25 cellular contexts compared by ENCODE assay signal in genomic region chr2:42787424-42787787, GRCh38. TPM values are rescaled to one million over a fixed set of nuclear protein-coding genes. Genes with fewer than 3 reads are reported as not detected.
DNase-seq lines count a peak whose midpoint lies in the region; ATAC-seq, FAIRE-seq and TF ChIP-seq lines count a peak whose summit lies in the region.
"Had no signal": no experiment of that assay in that cellular context is flagged by ENCODE, and none has a peak within 500 bp of the region (broad histone marks: within the 10 kb centered on the region; RNA-seq: fewer than 3 reads in every experiment).

No MANE protein-coding gene starts in this region.

- H3K4me3 ChIP-seq in GM12878 (no peak overlapping the region), right lobe of liver (peak overlapping the region in 2 of 3 donors; percentile 23 to 37)
- H3K4me3 ChIP-seq: SJSA1 had no signal

- H3K4me1 ChIP-seq in GM12878 (ENCODE audit: control insufficient read depth, insufficient read depth, low read length) (peaks cover 17% of the 10 kb centered on the region), right lobe of liver (peaks cover 0 to 75% (median 32%) of the 10 kb centered on the region in 4 donors)

- peaks cover 17% of the 10 kb centered on the region for H3K79me2 ChIP-seq in GM12878 (ENCODE audit: control insufficient read depth, insufficient read depth, low read length)

- intact Hi-C loops in GM12878 (cut with micrococcal nuclease; ENCODE audit: unreplicated experiment), result no loop called here
- intact Hi-C loops in right lobe of liver (cut with DNase I), result no loop called here

- no peaks in the 10 kb centered on the region for H3K9me3 ChIP-seq in GM12878 (replicated peaks; ENCODE audit: control insufficient read depth, insufficient read depth, low read length)
- no peaks in the 10 kb centered on the region for H3K9me3 ChIP-seq in right lobe of liver
- H3K9me3 ChIP-seq: BE2C, SJSA1 had no signal

- RAD21 ChIA-PET in GM12878 (lab: Charles Lee; ENCODE audit: unreplicated experiment), result interaction anchor here (1.0 to 1.7 kb wide), 5 partner anchors 9 to 65 kb away, joined by 3 to 9 read pairs (median 4); no protein-coding TSS in a partner anchor

- BruUV-seq in GM12878 (replicated peaks; lab: Mats Ljungman, UMichigan), result no TSS peak

- H2AFZ ChIP-seq in GM12878 (ENCODE audit: control insufficient read depth, low read depth, low read length), result no peak overlapping the region

- no peak for TF ChIP-seq EP300 in GM12878 (IDR thresholded peaks at IDR 0.05; ENCODE audit: borderline replicate concordance in 1 of 2, control insufficient read depth in 1 of 2, low read depth in 2 of 2, low read length in 2 of 2)

- TF ChIP-seq POLR2A in GM12878 (IDR thresholded peaks at IDR 0.05; ENCODE audit: low read depth, low read length) (no peak), right lobe of liver (IDR thresholded peaks at IDR 0.05) (no peak)

- H3K27me3 ChIP-seq in GM12878 (replicated peaks in 1 of 2; ENCODE audit: control insufficient read depth in 2 of 2, insufficient read depth in 2 of 2, low read length in 1 of 2) (no peaks in the 10 kb centered on the region), right lobe of liver (no peaks in the 10 kb centered on the region)
- H3K27me3 ChIP-seq: BE2C, SJSA1 had no signal

- in situ Hi-C loops in GM12878 (cut with MboI), result no loop called here

- 69% methylated on average over 3 of the region's 3 CpGs for WGBS in GM12878 (ENCODE audit: insufficient coverage, insufficient replicate concordance, low lambda C conversion rate, missing lambda C conversion rate)
- WGBS in right lobe of liver (ENCODE audit: insufficient coverage, low coverage, low lambda C conversion rate, missing lambda C conversion rate), result 17% methylated on average over 2 of the region's 3 CpGs

- TF ChIP-seq CTCF in GM12878 (IDR thresholded peaks at IDR 0.05 in 2 of 3, conservative IDR thresholded peaks at IDR 0.05 in 1 of 3; ENCODE audit: control insufficient read depth in 2 of 3, extremely low read depth in 1 of 3, insufficient read depth in 1 of 3, low read depth in 3 of 3, low read length in 3 of 3) (no peak), right lobe of liver (IDR thresholded peaks at IDR 0.05) (no peak)

- CTCF ChIA-PET in GM12878 (lab: Yijun Ruan, JAX), result interaction anchor here (0.8 to 1.4 kb wide), 3 partner anchors 9 to 35 kb away, joined by 3 to 4 read pairs (median 3); no protein-coding TSS in a partner anchor

- peak; percentile 48 for DNase-seq in activated CD8-positive, alpha-beta memory T cell treated with anti-CD3 and anti-CD28 coated beads for 24 hours
- no peak for DNase-seq in activated CD8-positive, alpha-beta memory T cell treated with anti-CD3 and anti-CD28 coated beads, Interleukin-2, amount 50 U/mL, for 48 hours
- DNase-seq in GM12878 (ENCODE audit: low read depth, low spot score) (no peak), right lobe of liver (peak; percentile 67 to 90 (median 89)), NCI-H128 (lab: John Stamatoyannopoulos, UW; ENCODE audit: unreplicated experiment) (no peak)
- peak; percentile 19 for DNase-seq in stimulated activated CD8-positive, alpha-beta memory T cell treated with anti-CD3 and anti-CD28 coated beads, Interleukin-4, amount 100 ng/mL, for 48 hours
- DNase-seq: BE2C, Calu3, DND-41, IMR-90, KG1, NCI-H1048, NCI-H1417 treated with DMSO at 0.1 percent for 48 hours, NCI-H1694 treated with DMSO at 0.1 percent for 48 hours, NCI-H2081, NCI-H2227 treated with DMSO at 0.1 percent for 48 hours, NCI-H526 treated with DMSO at 0.1 percent for 48 hours, Right ventricle myocardium superior, RPMI8226 had no signal

- no peak overlapping the region for H3K4me2 ChIP-seq in GM12878 (ENCODE audit: control insufficient read depth, insufficient read depth)

- no peaks in the 10 kb centered on the region for H4K20me1 ChIP-seq in GM12878 (ENCODE audit: control insufficient read depth, insufficient read depth)

- no peak overlapping the region for H3K9ac ChIP-seq in GM12878 (ENCODE audit: control insufficient read depth, insufficient read depth, low read length)

- no peaks in the 10 kb centered on the region; a peak in 1 of 4 replicates for H3K36me3 ChIP-seq in GM12878 (ENCODE audit: control insufficient read depth in 2 of 2, insufficient read depth in 2 of 2, low read length in 1 of 2)
- H3K36me3 ChIP-seq in right lobe of liver, result peaks cover 0 to 13% (median 0%) of the 10 kb centered on the region in 4 donors
- H3K36me3 ChIP-seq: BE2C, SJSA1 had no signal

- ATAC-seq in GM12878 (no peak), right lobe of liver (peak; percentile 51 to 70 (median 64)), GM21528 (IDR thresholded peaks at IDR 0.05; ENCODE audit: low FRiP score, unreplicated experiment) (no peak), HG03196 (IDR thresholded peaks at IDR 0.05; ENCODE audit: unreplicated experiment) (no peak)

- FAIRE-seq in GM12878 (lab: Jason Lieb, UNC), result no peak
- FAIRE-seq: GM19239 had no signal

- POLR2A ChIA-PET in GM12878 (lab: Charles Lee), result interaction anchor here (1.0 to 2.2 kb wide), 3 partner anchors 10 to 33 kb away, joined by 3 to 11 read pairs (median 8); no protein-coding TSS in a partner anchor

- SMC1A ChIA-PET in GM12878 (lab: Charles Lee; ENCODE audit: uncharacterized antibody, unreplicated experiment), result interaction anchor here (0.6 to 1.4 kb wide), 5 partner anchors 9 to 36 kb away, joined by 3 to 5 read pairs (median 4); no protein-coding TSS in a partner anchor

- TF ChIP-seq RAD21 in GM12878 (IDR thresholded peaks at IDR 0.05; ENCODE audit: insufficient read depth, low read depth, low read length), result no peak

- H3K27ac ChIP-seq in GM12878 (ENCODE audit: control insufficient read depth, insufficient read depth), result no peak overlapping the region
- peak overlapping the region in 2 of 3 donors; percentile 73 to 98 for H3K27ac ChIP-seq in right lobe of liver
- H3K27ac ChIP-seq: 22Rv1, SJSA1 had no signal

TF ChIP-seq in GM12878, 131 proteins besides CTCF, POLR2A, EP300 and RAD21 (continues in another document):
- TF ChIP-seq MEF2B (IDR thresholded peaks at IDR 0.05; ENCODE audit: partially characterized antibody, poor library complexity, severe bottlenecking), result no peak
- no peak for TF ChIP-seq SKIL (IDR thresholded peaks at IDR 0.05; ENCODE audit: low read depth, poor library complexity, severe bottlenecking)

RNA-seq across cellular contexts. Expression of gene HAAO, which starts 5.0 kb away (rescaled TPM):
- 37.5 and 48.1 TPM in 2 replicates for total RNA-seq in GM12878 (2013; cell fraction: nucleolus; rRNA removed)
- total RNA-seq in GM12878 (2014; rRNA removed) (25.7 and 25.9 TPM in 2 replicates), GM12878 (2014; rRNA removed; fragmentation: Illumina TruSeq; extraction: Trizol) (21.5 and 21.6 TPM in 2 replicates), GM12878 (2021) (41.6 and 49.5 TPM in 2 replicates), right lobe of liver (100 to 1,000 TPM in 3 of 6 experiments, 10 to 100 TPM in 3; 60.7 to 187 (median 114) TPM)
- 14.7 TPM for polyA plus RNA-seq in GM12878 (2011; ENCODE audit: low read depth)
- polyA plus RNA-seq in GM12878 (2011; rRNA removed) (17.0 and 29.2 TPM in 2 replicates), GM12878 (2014; fragmentation: Illumina TruSeq; extraction: Trizol) (6.9 and 19.1 TPM in 2 replicates), GM12878 (2014; fragmentation: Nextera tagmentation; extraction: Ambion mirVana) (1 to 10 TPM; 4.3 to 6.9 TPM), GM12878 (2014; rRNA removed) (28.0 and 31.9 TPM in 2 replicates), GM12878 (2016; fragmentation: Nextera tagmentation; extraction: Ambion mirVana) (10 to 100 TPM; 54.7 to 58.7 TPM)
- 39.3 and 56.1 TPM in 2 replicates for polyA plus RNA-seq in GM12878 (2011; cell fraction: cytosol; rRNA removed)
- polyA plus RNA-seq in GM12878 (2011; cell fraction: nucleus; rRNA removed), result 72.4 and 75.6 TPM in 2 replicates
- polyA plus RNA-seq in GM12878 (2012), result 23.2 and 34.1 TPM in 2 replicates
- polyA minus RNA-seq in GM12878 (2011; rRNA and poly(A)+ RNA removed), result 17.6 and 31.9 TPM in 2 replicates
- polyA minus RNA-seq in GM12878 (2011; cell fraction: cytosol; rRNA and poly(A)+ RNA removed), result 10.0 and 11.2 TPM in 2 replicates
- 16.3 and 33.4 TPM in 2 replicates for polyA minus RNA-seq in GM12878 (2011; cell fraction: nucleus; rRNA and poly(A)+ RNA removed)
- total RNA-seq: NCI-H460, SJSA1 had no signal

RNA-seq across cellular contexts. Expression of gene OXER1, which starts 23.5 kb away (rescaled TPM):
- total RNA-seq in GM12878 (2013; cell fraction: nucleolus; rRNA removed), result 4.2 and 6.5 TPM in 2 replicates
- total RNA-seq in GM12878 (2014; rRNA removed), result 2.5 and 2.9 TPM in 2 replicates
- total RNA-seq in GM12878 (2014; rRNA removed; fragmentation: Illumina TruSeq; extraction: Trizol), result 1.6 and 2.0 TPM in 2 replicates
- 6.6 and 7.6 TPM in 2 replicates for total RNA-seq in GM12878 (2021)
- 3.2 TPM for polyA plus RNA-seq in GM12878 (2011; ENCODE audit: low read depth)
- polyA plus RNA-seq in GM12878 (2011; rRNA removed), result 1.4 and 3.8 TPM in 2 replicates
- 4.1 and 6.7 TPM in 2 replicates for polyA plus RNA-seq in GM12878 (2011; cell fraction: cytosol; rRNA removed)
- 22.8 and 24.8 TPM in 2 replicates for polyA plus RNA-seq in GM12878 (2011; cell fraction: nucleus; rRNA removed)
- polyA plus RNA-seq in GM12878 (2012), result 4.7 and 6.5 TPM in 2 replicates
- polyA plus RNA-seq in GM12878 (2014; fragmentation: Illumina TruSeq; extraction: Trizol), result 0.51 and 2.0 TPM in 2 replicates
- under 1 TPM; 0.11 to 0.13 TPM for polyA plus RNA-seq in GM12878 (2014; fragmentation: Nextera tagmentation; extraction: Ambion mirVana)
- polyA plus RNA-seq in GM12878 (2014; rRNA removed), result 6.1 and 6.6 TPM in 2 replicates
- 1 to 10 TPM; 5.3 to 8.6 TPM for polyA plus RNA-seq in GM12878 (2016; fragmentation: Nextera tagmentation; extraction: Ambion mirVana)
- polyA minus RNA-seq in GM12878 (2011; rRNA and poly(A)+ RNA removed), result 3.1 and 6.3 TPM in 2 replicates
- polyA minus RNA-seq in GM12878 (2011; cell fraction: cytosol; rRNA and poly(A)+ RNA removed), result 1.3 and 2.5 TPM in 2 replicates
- 3.4 and 6.2 TPM in 2 replicates for polyA minus RNA-seq in GM12878 (2011; cell fraction: nucleus; rRNA and poly(A)+ RNA removed)
- 10 to 100 TPM in 3 of 6 experiments, 1 to 10 TPM in 3; 5.3 to 29.4 (median 10.7) TPM for total RNA-seq in right lobe of liver
- total RNA-seq: IMR-90, NCI-H460, SJSA1 had no signal
- polyA plus RNA-seq: IMR-90 had no signal

Comparison
In these comparisons a context has a peak if more than half of its experiments do, and no peak if none do; other contexts are left out.
1. DNase-seq: peak in activated CD8-positive, alpha-beta memory T cell treated with anti-CD3 and anti-CD28 coated beads for 24 hours (single experiment), right lobe of liver (3 of 3) and stimulated activated CD8-positive, alpha-beta memory T cell treated with anti-CD3 and anti-CD28 coated beads, Interleukin-4, amount 100 ng/mL, for 48 hours (single experiment); none in activated CD8-positive, alpha-beta memory T cell treated with anti-CD3 and anti-CD28 coated beads, Interleukin-2, amount 50 U/mL, for 48 hours (single experiment), GM12878 (single experiment) and NCI-H128 (single experiment).
2. ATAC-seq: peak in right lobe of liver (4 of 4); none in GM12878 (single experiment), GM21528 (single experiment) and HG03196 (single experiment).